8 cellular contexts compared by ENCODE assay signal in the genomic region with DNA sequence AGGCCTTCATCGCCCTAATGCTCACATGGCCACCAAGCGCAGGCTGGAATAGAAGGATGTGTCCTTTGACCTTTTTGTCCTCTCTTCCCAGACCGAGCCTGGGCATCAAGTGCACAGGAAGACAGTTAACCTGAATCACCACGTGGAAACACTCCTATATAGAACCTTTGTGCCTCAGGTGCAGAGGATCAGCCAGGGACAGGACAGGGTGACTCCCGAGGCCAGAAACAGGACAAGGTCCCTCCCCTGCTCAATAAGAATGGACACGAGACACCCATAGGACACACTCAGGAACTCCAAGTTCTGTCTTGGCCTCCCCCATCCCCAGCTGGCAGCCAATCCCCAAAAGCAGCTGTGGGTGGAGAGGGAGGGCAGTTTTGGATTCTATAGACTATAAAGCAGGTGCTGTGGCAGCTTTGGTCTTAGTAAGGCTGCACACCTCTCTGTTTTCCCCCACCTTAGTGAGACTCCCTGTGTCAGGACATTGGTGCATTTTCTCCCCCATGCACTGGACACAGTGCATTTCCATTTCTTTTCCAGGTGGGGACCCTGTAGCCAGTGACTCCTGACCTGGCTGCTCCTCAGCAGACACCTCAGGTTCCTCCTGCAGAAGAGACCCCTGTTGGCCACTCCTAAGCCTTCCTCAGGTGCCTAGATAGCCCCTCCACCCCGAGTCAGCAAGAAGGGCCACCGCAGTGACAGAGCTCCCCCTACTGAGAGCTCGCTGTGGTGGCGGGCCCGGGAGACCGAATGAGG.
DNase-seq lines count a peak whose midpoint lies in the region; ATAC-seq and TF ChIP-seq lines count a peak whose summit lies in the region.

No MANE protein-coding gene starts in this region.

- no peaks in the 10 kb centered on the region for H3K9me3 Mint-ChIP-seq in memory B cell

- ATAC-seq in HG02678 (IDR thresholded peaks at IDR 0.05; ENCODE audit: unreplicated experiment) = peak; percentile 82
- ATAC-seq in memory B cell (ENCODE audit: low read depth) = peak; percentile 77

- peak overlapping the region; percentile 46 for H3K27ac Mint-ChIP-seq in memory B cell

- no peaks in the 10 kb centered on the region for H3K27me3 Mint-ChIP-seq in memory B cell

- H3K27ac ChIP-seq in VCaP (peak overlapping the region; percentile 99), substantia nigra (ENCODE audit: low read depth, low read length, poor library complexity, severe bottlenecking) (no peak overlapping the region)

- DNase-seq in activated gamma-delta T cell treated with Interleukin-2 at 50 U/mL for 16 hours (peak; percentile 29), activated gamma-delta T cell (lab: John Stamatoyannopoulos, UW) (no peak), NCI-H1436 (lab: John Stamatoyannopoulos, UW) (peak; percentile 83), memory B cell (ENCODE audit: low spot score in 2 of 2) (peak; percentile 75 to 80), substantia nigra (lab: John Stamatoyannopoulos, UW) (peak in 37 of 49 donors; percentile 5 to 62 (median 36))
- DNase-seq in central memory CD4-positive, alpha-beta T cell = peak; percentile 9

- peak; percentile 98 for TF ChIP-seq CTCF in VCaP (conservative IDR thresholded peaks at IDR 0.05)

- no peaks in the 10 kb centered on the region for H3K36me3 Mint-ChIP-seq in memory B cell

- H3K4me3 Mint-ChIP-seq in memory B cell = peak overlapping the region; percentile 21

- H3K4me1 Mint-ChIP-seq in memory B cell = peaks cover 44% of the 10 kb centered on the region
